14 cellular contexts compared by ENCODE assay signal in genomic region chr16:16033208-16033717, GRCh38.
DNase-seq lines count a peak whose midpoint lies in the region; ATAC-seq and TF ChIP-seq lines count a peak whose summit lies in the region.
"Had no signal": no experiment of that assay in that cellular context is flagged by ENCODE, and none has a peak within 500 bp of the region (broad histone marks: within the 10 kb centered on the region; RNA-seq: fewer than 3 reads in every experiment).

No MANE protein-coding gene starts in this region.

- H3K9me3 Mint-ChIP-seq in activated naive CD8-positive, alpha-beta T cell treated with anti-CD3 and anti-CD28 coated beads for 36 hours = no peaks in the 10 kb centered on the region
- no peaks in the 10 kb centered on the region for H3K9me3 Mint-ChIP-seq in stimulated activated naive CD8-positive, alpha-beta T cell treated with anti-CD3 and anti-CD28 coated beads, Interleukin-15, amount 100 ng/mL, for 72 hours
- H3K9me3 Mint-ChIP-seq: H9 had no signal

- TF ChIP-seq CTCF in RWPE1 (conservative IDR thresholded peaks at IDR 0.05; ENCODE audit: low read depth) = no peak

- no peak overlapping the region for H3K4me3 Mint-ChIP-seq in activated naive CD8-positive, alpha-beta T cell treated with anti-CD3 and anti-CD28 coated beads for 36 hours
- peak overlapping the region; percentile 18 to 19 for H3K4me3 Mint-ChIP-seq in stimulated activated naive CD8-positive, alpha-beta T cell treated with anti-CD3 and anti-CD28 coated beads, Interleukin-15, amount 100 ng/mL, for 72 hours
- H3K4me3 Mint-ChIP-seq: H9 had no signal

- H3K36me3 Mint-ChIP-seq in activated naive CD8-positive, alpha-beta T cell treated with anti-CD3 and anti-CD28 coated beads for 36 hours = peaks cover 38% of the 10 kb centered on the region

- intact Hi-C loops in left ventricle myocardium superior (cut with micrococcal nuclease) = no loop called here
- intact Hi-C loops in cardiac septum (cut with DNase I) = no loop called here

- POLR2A ChIA-PET in RWPE1 (lab: Yijun Ruan, JAX; ENCODE audit: low non-redundant PET) = no interaction called here

- CTCF ChIA-PET in RWPE1 (lab: Yijun Ruan, JAX) = interaction anchor here (0.7 kb wide), 1 partner anchor 12 kb away, joined by 5 read pairs; no protein-coding TSS in a partner anchor

- DNase-seq in left ventricle myocardium superior (no peak), cardiac septum (ENCODE audit: low spot score) (no peak), RWPE1 (ENCODE audit: low spot score) (no peak), NCI-H2196 (lab: John Stamatoyannopoulos, UW; ENCODE audit: unreplicated experiment) (no peak), NCI-H446 treated with DMSO at 0.1 percent for 48 hours (lab: John Stamatoyannopoulos, UW) (no peak), RKO (ENCODE audit: low spot score) (no peak)
- DNase-seq in activated naive CD8-positive, alpha-beta T cell treated with anti-CD3 and anti-CD28 coated beads for 36 hours = no peak
- peak; percentile 15 to 20 for DNase-seq in stimulated activated naive CD8-positive, alpha-beta T cell treated with anti-CD3 and anti-CD28 coated beads, Interleukin-15, amount 100 ng/mL, for 72 hours
- DNase-seq: BE2C, foreskin fibroblast, H9, NCI-H345 had no signal

- ATAC-seq in left ventricle myocardium superior = peak; percentile 35
- peak; percentile 93 for ATAC-seq in stimulated activated naive CD8-positive, alpha-beta T cell treated with anti-CD3 and anti-CD28 coated beads, Interleukin-15, amount 100 ng/mL, for 72 hours

- peak overlapping the region; percentile 64 for H3K27ac Mint-ChIP-seq in activated naive CD8-positive, alpha-beta T cell treated with anti-CD3 and anti-CD28 coated beads for 36 hours
- peak overlapping the region; percentile 91 for H3K27ac Mint-ChIP-seq in stimulated activated naive CD8-positive, alpha-beta T cell treated with anti-CD3 and anti-CD28 coated beads, Interleukin-15, amount 100 ng/mL, for 72 hours

- peaks cover 18% of the 10 kb centered on the region for H3K4me1 Mint-ChIP-seq in activated naive CD8-positive, alpha-beta T cell treated with anti-CD3 and anti-CD28 coated beads for 36 hours
- peaks cover 24% of the 10 kb centered on the region for H3K4me1 Mint-ChIP-seq in stimulated activated naive CD8-positive, alpha-beta T cell treated with anti-CD3 and anti-CD28 coated beads, Interleukin-15, amount 100 ng/mL, for 72 hours

- peak overlapping the region; percentile 39 for H3K27ac ChIP-seq in RWPE1
- H3K27ac ChIP-seq: coronary artery, SK-N-MC had no signal

- no peaks in the 10 kb centered on the region for H3K27me3 Mint-ChIP-seq in activated naive CD8-positive, alpha-beta T cell treated with anti-CD3 and anti-CD28 coated beads for 36 hours
- no peaks in the 10 kb centered on the region for H3K27me3 Mint-ChIP-seq in stimulated activated naive CD8-positive, alpha-beta T cell treated with anti-CD3 and anti-CD28 coated beads, Interleukin-15, amount 100 ng/mL, for 72 hours

Comparison
In these comparisons a context has a peak if more than half of its experiments do, and no peak if none do; other contexts are left out.
1. DNase-seq: peak in stimulated activated naive CD8-positive, alpha-beta T cell treated with anti-CD3 and anti-CD28 coated beads, Interleukin-15, amount 100 ng/mL, for 72 hours (2 of 2); none in left ventricle myocardium superior (single experiment), cardiac septum (single experiment), RWPE1 (single experiment), activated naive CD8-positive, alpha-beta T cell treated with anti-CD3 and anti-CD28 coated beads for 36 hours (single experiment), NCI-H2196 (single experiment), NCI-H446 treated with DMSO at 0.1 percent for 48 hours (single experiment) and RKO (single experiment).